ENCODE assay signal across 15 cellular contexts in genomic region chr18:46220116-46220515, GRCh38.
DNase-seq lines count a peak whose midpoint lies in the region; ATAC-seq and TF ChIP-seq lines count a peak whose summit lies in the region.
"Had no signal": no experiment of that assay in that cellular context is flagged by ENCODE, and none has a peak within 500 bp of the region (broad histone marks: within the 10 kb centered on the region; RNA-seq: fewer than 3 reads in every experiment).

No MANE protein-coding gene starts in this region.

- no peak overlapping the region for H2AFZ ChIP-seq in neuronal stem cell (ENCODE audit: low read length)
- H2AFZ ChIP-seq: parathyroid adenoma had no signal

- H3K27ac ChIP-seq in AG04450 (ENCODE audit: low read depth, low read length) (peak overlapping the region; percentile 22), HEK293 (ENCODE audit: extremely low read depth, low read depth, low read length) (no peak overlapping the region), foreskin keratinocyte (no peak overlapping the region), neuronal stem cell (replicated peaks; ENCODE audit: low read length) (no peak overlapping the region), dorsolateral prefrontal cortex (no peak overlapping the region)
- H3K27ac ChIP-seq: parathyroid adenoma, SK-N-MC had no signal

- CTCF ChIA-PET in AG04450 (lab: Charles Lee) = interaction anchor here (1.7 to 3.6 kb wide), 3 partner anchors 10 to 438 kb away, joined by 4 to 46 read pairs (median 8); a partner anchor contains a TSS
- CTCF ChIA-PET in HEK293 (lab: Yijun Ruan, JAX) = interaction anchor here (0.6 to 4.5 kb wide), 4 partner anchors 16 to 435 kb away, joined by 3 to 33 read pairs (median 4); a partner anchor contains a TSS

- H3K9me3 ChIP-seq in AG04450 (ENCODE audit: control insufficient read depth, insufficient read depth, low read length) = no peaks in the 10 kb centered on the region
- H3K9me3 ChIP-seq in HEK293 (ENCODE audit: control insufficient read depth, insufficient read depth, low read depth, low read length) = no peaks in the 10 kb centered on the region
- no peaks in the 10 kb centered on the region for H3K9me3 ChIP-seq in neuronal stem cell (replicated peaks in 1 of 2; ENCODE audit: control insufficient read depth in 2 of 2, insufficient read depth in 1 of 2, low read depth in 1 of 2, low read length in 2 of 2)

- H3K27me3 ChIP-seq in AG04450 (ENCODE audit: control insufficient read depth, insufficient read depth, low read length) (no peaks in the 10 kb centered on the region), foreskin keratinocyte (no peaks in the 10 kb centered on the region), neuronal stem cell (ENCODE audit: control insufficient read depth in 3 of 3, insufficient read depth in 3 of 3, low read depth in 1 of 3, low read length in 3 of 3) (no peaks in the 10 kb centered on the region), dorsolateral prefrontal cortex (no peaks in the 10 kb centered on the region)

- no peak overlapping the region for H2AK5ac ChIP-seq in neuronal stem cell (ENCODE audit: low read depth, low read length)

- ATAC-seq in foreskin keratinocyte (peak; percentile 86), HG03442 (IDR thresholded peaks at IDR 0.05; ENCODE audit: unreplicated experiment) (no peak), left lobe of liver (no peak)
- ATAC-seq: activated CD8-positive, alpha-beta memory T cell treated with anti-CD3 and anti-CD28 coated beads, Interleukin-2, amount 10 ng/mL, durations not matched to agents 7 days and 5 days had no signal

- no peak overlapping the region for H4K8ac ChIP-seq in neuronal stem cell (ENCODE audit: low read depth, low read length)

- no peak overlapping the region for H2BK120ac ChIP-seq in neuronal stem cell (ENCODE audit: low read depth, low read length)

- no peak overlapping the region for H4K91ac ChIP-seq in neuronal stem cell (ENCODE audit: low read depth, low read length, poor library complexity)

- TF ChIP-seq CTCF in AG04450 (IDR thresholded peaks at IDR 0.05; ENCODE audit: low read depth, low read length) (no peak), HEK293 (tag by site-specific recombination; IDR thresholded peaks at IDR 0.05) (no peak), foreskin keratinocyte (conservative IDR thresholded peaks at IDR 0.05) (no peak), dorsolateral prefrontal cortex (IDR thresholded peaks at IDR 0.05 in 54 of 56, conservative IDR thresholded peaks at IDR 0.05 in 2 of 56; ENCODE audit: low read depth in 1 of 56, partially characterized antibody in 56 of 56) (no peak)

- intact Hi-C loops in dorsolateral prefrontal cortex (cut with DNase I) = no loop called here

- no peak overlapping the region for H2BK5ac ChIP-seq in neuronal stem cell (ENCODE audit: low read length)

- H3K4me3 ChIP-seq in AG04450 (ENCODE audit: low read depth, low read length) = no peak overlapping the region
- H3K4me3 ChIP-seq in HEK293 (ENCODE audit: low read depth, low read length) = no peak overlapping the region
- H3K4me3 ChIP-seq in neuronal stem cell (ENCODE audit: low read length in 2 of 2) = no peak overlapping the region
- H3K4me3 ChIP-seq in dorsolateral prefrontal cortex = no peak overlapping the region
- H3K4me3 ChIP-seq: SK-N-MC had no signal

- H3K4ac ChIP-seq in neuronal stem cell (ENCODE audit: low read length) = no peak overlapping the region

- no peak overlapping the region for H3K23ac ChIP-seq in neuronal stem cell (ENCODE audit: low read depth, low read length, poor library complexity)

- DNase-seq in AG04450 (ENCODE audit: low read depth, low spot score) (peak; percentile 72), amniotic epithelial cell (ENCODE audit: low read depth) (peak; percentile 53), foreskin keratinocyte (peak in 1 of 2 donors; percentile 48), neuronal stem cell (ENCODE audit: low spot score) (no peak), dorsolateral prefrontal cortex (no peak), left lobe of liver (ENCODE audit: low spot score) (no peak)
- DNase-seq: activated CD8-positive, alpha-beta memory T cell treated with anti-CD3 and anti-CD28 coated beads, Interleukin-2, amount 10 ng/mL, durations not matched to agents 7 days and 5 days; activated naive CD4-positive, alpha-beta T cell treated with anti-CD3 and anti-CD28 coated beads for 36 hours; AML-193; NCI-H2171; NK-92 treated with Interleukin-12 subunit alpha and Interleukin-12 subunit beta, amount 100 ng/mL, for 24 hours had no signal

- no peak overlapping the region for H3K4me2 ChIP-seq in neuronal stem cell (ENCODE audit: insufficient read depth, low read length, poor library complexity, severe bottlenecking)

- POLR2A ChIA-PET in AG04450 (lab: Yijun Ruan, JAX) (interaction anchor here (0.7 to 1.1 kb wide), 2 partner anchors 30 to 58 kb away, joined by 3 to 6 read pairs; no protein-coding TSS in a partner anchor), HEK293 (lab: Yijun Ruan, JAX) (interaction anchor here (0.8 to 1.4 kb wide), 2 partner anchors 45 to 47 kb away, joined by 3 to 4 read pairs; no protein-coding TSS in a partner anchor)

- H3K14ac ChIP-seq in neuronal stem cell (ENCODE audit: low read length) = no peak overlapping the region

- H3K36me3 ChIP-seq in HEK293 (ENCODE audit: control insufficient read depth in 2 of 2, insufficient read depth in 1 of 2, low read length in 2 of 2) (peaks cover 9 to 19% of the 10 kb centered on the region in 2 experiments), neuronal stem cell (replicated peaks in 1 of 2; ENCODE audit: control insufficient read depth in 2 of 2, insufficient read depth in 2 of 2, low read length in 2 of 2) (peaks cover 12 to 49% of the 10 kb centered on the region in 2 donors)

- H3K9ac ChIP-seq in neuronal stem cell (ENCODE audit: low read depth, low read length, poor library complexity) = no peak overlapping the region
- H3K9ac ChIP-seq: parathyroid adenoma had no signal

- no peak overlapping the region for H3K18ac ChIP-seq in neuronal stem cell (ENCODE audit: low read length)

- H3K4me1 ChIP-seq in HEK293 (ENCODE audit: control insufficient read depth, insufficient read depth, low read length) = peaks cover 9% of the 10 kb centered on the region; the same call in 1 of the 2 replicates
- peaks cover 7% of the 10 kb centered on the region for H3K4me1 ChIP-seq in foreskin keratinocyte
- H3K4me1 ChIP-seq in neuronal stem cell (ENCODE audit: control insufficient read depth in 2 of 2, insufficient read depth in 1 of 2, low read depth in 1 of 2, low read length in 2 of 2) = no peaks in the 10 kb centered on the region

- WGBS in neuronal stem cell (ENCODE audit: extremely low coverage in 2 of 2, insufficient read length in 2 of 2, insufficient replicate concordance in 1 of 2), 2 donors = no CpG with 5 or more reads among the region's 3 CpGs

- H2BK15ac ChIP-seq in neuronal stem cell (ENCODE audit: low read length) = no peak overlapping the region

- H3K79me1 ChIP-seq in neuronal stem cell (ENCODE audit: low read depth, low read length) = peaks cover 3% of the 10 kb centered on the region

- no peak overlapping the region for H2BK12ac ChIP-seq in neuronal stem cell (ENCODE audit: low read length)

TF ChIP-seq in HEK293, 187 proteins besides CTCF, POLR2A, EP300 and RAD21:
- TF ChIP-seq ZNF664 (tag by site-specific recombination; IDR thresholded peaks at IDR 0.05) (no peak), ZBTB7A (tag by site-specific recombination; IDR thresholded peaks at IDR 0.05; ENCODE audit: low read depth) (no peak), GFI1B (tag by site-specific recombination; IDR thresholded peaks at IDR 0.05) (peak; percentile 40; the same call in 1 of the 2 replicates), ZNF629 (tag by site-specific recombination; IDR thresholded peaks at IDR 0.05) (peak; percentile 29; the same call in 1 of the 2 replicates), EGR2 (tag by site-specific recombination; IDR thresholded peaks at IDR 0.05; ENCODE audit: low read depth) (no peak), ZNF555 (tag by site-specific recombination; conservative IDR thresholded peaks at IDR 0.05) (no peak), ZNF175 (tag by site-specific recombination; IDR thresholded peaks at IDR 0.05) (no peak), ZNF121 (tag by site-specific recombination; IDR thresholded peaks at IDR 0.05) (no peak), ZNF544 (tag by site-specific recombination; IDR thresholded peaks at IDR 0.05) (no peak), ZNF777 (tag by site-specific recombination; IDR thresholded peaks at IDR 0.05; ENCODE audit: borderline replicate concordance) (no peak), ZNF324 (tag by site-specific recombination; IDR thresholded peaks at IDR 0.05) (no peak), ZNF660 (tag by site-specific recombination; IDR thresholded peaks at IDR 0.05) (0 out of 2 replicates have a peak, but pooled peaks have one; percentile 48), ZIC2 (tag by site-specific recombination; IDR thresholded peaks at IDR 0.05) (no peak), ZNF404 (tag by site-specific recombination; IDR thresholded peaks at IDR 0.05) (no peak)

Comparison
In these comparisons a context has a peak if more than half of its experiments do, and no peak if none do; other contexts are left out.
1. DNase-seq: peak in AG04450 (single experiment) and amniotic epithelial cell (single experiment); none in neuronal stem cell (single experiment), dorsolateral prefrontal cortex (0 of 10) and left lobe of liver (single experiment).